In the genomic region with DNA sequence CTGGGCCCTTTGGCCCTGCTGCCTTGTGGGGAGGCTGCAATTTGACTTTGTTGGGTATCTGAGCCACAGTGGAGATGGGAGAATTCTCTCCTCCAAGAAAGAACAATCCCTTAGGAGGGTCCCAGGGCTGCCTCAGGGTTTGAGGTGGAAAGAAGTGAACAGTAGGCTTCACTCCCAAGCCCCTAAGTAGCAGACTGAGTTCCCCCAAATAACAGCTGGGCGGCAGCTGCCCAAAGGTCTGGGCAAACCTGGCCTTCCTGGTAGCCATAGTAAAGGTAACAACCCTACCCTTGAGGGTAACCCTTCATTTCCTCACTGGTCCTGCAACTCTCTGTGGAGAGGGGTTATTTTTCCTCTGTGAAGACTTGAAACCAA, we compare ENCODE assay signal across 1 cellular context.
TF ChIP-seq lines count a peak whose summit lies in the region.

No MANE protein-coding gene starts in this region.

TF ChIP-seq in WTC11, 78 proteins besides CTCF, POLR2A, EP300 and RAD21 (continued from another document):
- TF ChIP-seq, protein P1, sequence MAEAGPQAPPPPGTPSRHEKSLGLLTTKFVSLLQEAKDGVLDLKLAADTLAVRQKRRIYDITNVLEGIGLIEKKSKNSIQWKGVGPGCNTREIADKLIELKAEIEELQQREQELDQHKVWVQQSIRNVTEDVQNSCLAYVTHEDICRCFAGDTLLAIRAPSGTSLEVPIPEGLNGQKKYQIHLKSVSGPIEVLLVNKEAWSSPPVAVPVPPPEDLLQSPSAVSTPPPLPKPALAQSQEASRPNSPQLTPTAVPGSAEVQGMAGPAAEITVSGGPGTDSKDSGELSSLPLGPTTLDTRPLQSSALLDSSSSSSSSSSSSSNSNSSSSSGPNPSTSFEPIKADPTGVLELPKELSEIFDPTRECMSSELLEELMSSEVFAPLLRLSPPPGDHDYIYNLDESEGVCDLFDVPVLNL (CRISPR knock-in tag; IDR thresholded peaks at IDR 0.05; ENCODE audit: borderline replicate concordance, low read depth): no peak
- TF ChIP-seq JAZF1 (CRISPR knock-in tag; IDR thresholded peaks at IDR 0.05) (no peak), NFE2L1 (CRISPR knock-in tag; IDR thresholded peaks at IDR 0.05) (no peak), CDX4 (CRISPR knock-in tag; IDR thresholded peaks at IDR 0.05; ENCODE audit: borderline replicate concordance) (no peak), KAT7 (CRISPR knock-in tag; IDR thresholded peaks at IDR 0.05; ENCODE audit: borderline replicate concordance) (no peak), EMX1 (CRISPR knock-in tag; IDR thresholded peaks at IDR 0.05) (no peak), PRDM15 (CRISPR knock-in tag; IDR thresholded peaks at IDR 0.05) (no peak), ZBTB21 (CRISPR knock-in tag; IDR thresholded peaks at IDR 0.05; ENCODE audit: borderline replicate concordance) (no peak)
- TF ChIP-seq, protein P2, sequence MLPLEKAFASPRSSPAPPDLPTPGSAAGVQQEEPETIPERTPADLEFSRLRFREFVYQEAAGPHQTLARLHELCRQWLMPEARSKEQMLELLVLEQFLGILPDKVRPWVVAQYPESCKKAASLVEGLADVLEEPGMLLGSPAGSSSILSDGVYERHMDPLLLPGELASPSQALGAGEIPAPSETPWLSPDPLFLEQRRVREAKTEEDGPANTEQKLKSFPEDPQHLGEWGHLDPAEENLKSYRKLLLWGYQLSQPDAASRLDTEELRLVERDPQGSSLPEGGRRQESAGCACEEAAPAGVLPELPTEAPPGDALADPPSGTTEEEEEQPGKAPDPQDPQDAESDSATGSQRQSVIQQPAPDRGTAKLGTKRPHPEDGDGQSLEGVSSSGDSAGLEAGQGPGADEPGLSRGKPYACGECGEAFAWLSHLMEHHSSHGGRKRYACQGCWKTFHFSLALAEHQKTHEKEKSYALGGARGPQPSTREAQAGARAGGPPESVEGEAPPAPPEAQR (CRISPR knock-in tag; IDR thresholded peaks at IDR 0.05): no peak
- TF ChIP-seq, protein P3, sequence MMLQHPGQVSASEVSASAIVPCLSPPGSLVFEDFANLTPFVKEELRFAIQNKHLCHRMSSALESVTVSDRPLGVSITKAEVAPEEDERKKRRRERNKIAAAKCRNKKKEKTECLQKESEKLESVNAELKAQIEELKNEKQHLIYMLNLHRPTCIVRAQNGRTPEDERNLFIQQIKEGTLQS (CRISPR knock-in tag; conservative IDR thresholded peaks at IDR 0.05): no peak
